19 cellular contexts compared by ENCODE assay signal in the genomic region with DNA sequence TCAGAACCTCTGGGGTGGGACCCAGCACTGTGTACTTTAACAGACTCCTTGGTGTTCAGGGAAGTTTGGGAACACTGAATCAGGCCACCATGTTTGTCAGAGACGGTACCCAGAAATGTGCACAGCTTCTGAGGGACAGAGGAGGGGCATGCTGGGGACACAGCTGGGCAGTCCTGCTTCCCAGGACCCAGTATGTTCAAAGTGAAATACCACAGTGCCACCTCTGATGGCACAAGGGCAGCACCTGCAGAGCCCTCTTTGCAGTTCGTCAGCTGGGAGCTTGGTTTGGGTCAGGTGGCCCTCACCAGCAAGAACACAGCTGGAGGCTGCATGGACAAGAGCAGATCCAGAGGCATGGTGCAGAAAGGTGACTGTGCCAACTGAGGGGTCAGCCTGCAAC. TPM values are rescaled to one million over a fixed set of nuclear protein-coding genes. Genes with fewer than 3 reads are reported as not detected.
A peak's percentile ranks its signal among the peaks of the same experiment; 100 is the strongest.
DNase-seq lines count a peak whose midpoint lies in the region; ATAC-seq, FAIRE-seq and TF ChIP-seq lines count a peak whose summit lies in the region.
"Had no signal": no experiment of that assay in that cellular context is flagged by ENCODE, and none has a peak within 500 bp of the region (broad histone marks: within the 10 kb centered on the region; RNA-seq: fewer than 3 reads in every experiment).

No MANE protein-coding gene starts in this region.

- H3K79me2 ChIP-seq in GM12878 (ENCODE audit: control insufficient read depth, insufficient read depth, low read length): no peaks in the 10 kb centered on the region

- no TSS peak for BruUV-seq in GM12878 (replicated peaks; lab: Mats Ljungman, UMichigan)

- no peak overlapping the region for H3K4me3 Mint-ChIP-seq in WTC11
- H3K4me3 Mint-ChIP-seq: CD14-positive monocyte had no signal

- TF ChIP-seq EP300 in GM12878 (IDR thresholded peaks at IDR 0.05; ENCODE audit: borderline replicate concordance in 1 of 2, control insufficient read depth in 1 of 2, low read depth in 2 of 2, low read length in 2 of 2): no peak

- H3K9me3 Mint-ChIP-seq in WTC11: peaks cover 8% of the 10 kb centered on the region; the same call in 1 of the 2 replicates

- H4K20me1 ChIP-seq in GM12878 (ENCODE audit: control insufficient read depth, insufficient read depth): no peaks in the 10 kb centered on the region

- no peaks in the 10 kb centered on the region for H3K27me3 Mint-ChIP-seq in WTC11 (ENCODE audit: low read depth)

- H3K36me3 ChIP-seq in GM12878 (ENCODE audit: control insufficient read depth in 2 of 2, insufficient read depth in 2 of 2, low read length in 1 of 2): peaks cover 0 to 4% of the 10 kb centered on the region in 2 experiments; a peak in 2 of 4 replicates
- peaks cover 11 to 21% (median 17%) of the 10 kb centered on the region in 4 donors for H3K36me3 ChIP-seq in liver (ENCODE audit: control insufficient read depth in 4 of 4, insufficient read depth in 3 of 4, low read depth in 1 of 4, low read length in 3 of 4)
- peaks cover 14 to 16% of the 10 kb centered on the region in 2 donors for H3K36me3 ChIP-seq in stomach smooth muscle (ENCODE audit: control insufficient read depth in 2 of 2, insufficient read depth in 2 of 2, low read length in 2 of 2)

- DNase-seq in activated effector memory CD4-positive, alpha-beta T cell treated with anti-CD3 and anti-CD28 coated beads, Interleukin-2, amount 50 U/mL, for 16 hours: peak; percentile 14
- no peak for DNase-seq in activated effector memory CD4-positive, alpha-beta T cell treated with Interleukin-2 at 50 U/mL for 16 hours
- DNase-seq in GM12878 (ENCODE audit: low read depth, low spot score) (no peak), WTC11 (ENCODE audit: low spot score) (no peak), D341Med (ENCODE audit: low spot score) (no peak)
- DNase-seq: DMS153, Kasumi-1, NCI-H1105 treated with DMSO at 0.1 percent for 48 hours, NCI-H2029 treated with DMSO at 0.1 percent for 48 hours, NCI-H2171 treated with DMSO at 0.1 percent for 48 hours, NCI-H774, SHP77 treated with DMSO at 0.1 percent for 48 hours had no signal

- no peaks in the 10 kb centered on the region for H3K9me3 ChIP-seq in GM12878 (replicated peaks; ENCODE audit: control insufficient read depth, insufficient read depth, low read length)
- no peaks in the 10 kb centered on the region for H3K9me3 ChIP-seq in liver (ENCODE audit: control insufficient read depth in 4 of 4, low read length in 3 of 4)
- no peaks in the 10 kb centered on the region for H3K9me3 ChIP-seq in stomach smooth muscle (ENCODE audit: control insufficient read depth in 2 of 2, low read length in 2 of 2)
- H3K9me3 ChIP-seq: Peyer's patch had no signal

- no peaks in the 10 kb centered on the region; the same call in 1 of the 2 replicates for H3K36me3 Mint-ChIP-seq in WTC11

- SMC1A ChIA-PET in GM12878 (lab: Charles Lee; ENCODE audit: uncharacterized antibody, unreplicated experiment): interaction anchor here (0.8 to 8.2 kb wide), 19 partner anchors 44 to 555 kb away, joined by 3 to 61 read pairs (median 6); partner anchors contain the start of genes IRGM, MYOZ3 and RBM22

- POLR2A ChIA-PET in GM12878 (lab: Charles Lee) (interaction anchor here (1.5 to 2.4 kb wide), 2 partner anchors 176 to 287 kb away, joined by 3 to 8 read pairs; partner anchors contain the start of gene IRGM), WTC11 (lab: Charles Lee) (interaction anchor here (1.7 kb wide), 1 partner anchor 98 kb away, joined by 9 read pairs; no protein-coding TSS in a partner anchor)

- peaks cover 14% of the 10 kb centered on the region for H3K4me1 ChIP-seq in GM12878 (ENCODE audit: control insufficient read depth, insufficient read depth, low read length)
- H3K4me1 ChIP-seq in liver (ENCODE audit: control insufficient read depth in 4 of 4, insufficient read depth in 4 of 4, low read length in 3 of 4): peaks cover 1 to 20% (median 10%) of the 10 kb centered on the region in 4 donors
- H3K4me1 ChIP-seq in stomach smooth muscle (ENCODE audit: control insufficient read depth, insufficient read depth, low read length): peaks cover 20% of the 10 kb centered on the region

- peaks cover 15% of the 10 kb centered on the region for H3K4me1 Mint-ChIP-seq in WTC11
- H3K4me1 Mint-ChIP-seq: CD14-positive monocyte had no signal

- H3K4me2 ChIP-seq in GM12878 (ENCODE audit: control insufficient read depth, insufficient read depth): no peak overlapping the region

- RAD21 ChIA-PET in GM12878 (lab: Charles Lee; ENCODE audit: unreplicated experiment): interaction anchor here (0.6 to 6.2 kb wide), 11 partner anchors 67 to 293 kb away, joined by 3 to 59 read pairs (median 4); partner anchors contain the start of genes IRGM, RBM22 and RPS14

- H2AFZ ChIP-seq in GM12878 (ENCODE audit: control insufficient read depth, low read depth, low read length): no peak overlapping the region

- H3K27ac ChIP-seq in GM12878 (ENCODE audit: control insufficient read depth, insufficient read depth): no peak overlapping the region
- peak overlapping the region; percentile 6 to 55 for H3K27ac ChIP-seq in liver (ENCODE audit: low read depth in 1 of 2, low read length in 2 of 2)
- peak overlapping the region; percentile 18 for H3K27ac ChIP-seq in stomach smooth muscle (ENCODE audit: low read length)
- H3K27ac ChIP-seq: Peyer's patch had no signal

- H3K27me3 ChIP-seq in GM12878 (replicated peaks in 1 of 2; ENCODE audit: control insufficient read depth in 2 of 2, insufficient read depth in 2 of 2, low read length in 1 of 2): no peaks in the 10 kb centered on the region
- no peaks in the 10 kb centered on the region for H3K27me3 ChIP-seq in liver (ENCODE audit: control insufficient read depth in 4 of 4, insufficient read depth in 4 of 4, low read length in 3 of 4)
- no peaks in the 10 kb centered on the region for H3K27me3 ChIP-seq in stomach smooth muscle (ENCODE audit: control insufficient read depth in 1 of 2, insufficient read depth in 2 of 2, low read length in 2 of 2)
- H3K27me3 ChIP-seq: Peyer's patch had no signal

- TF ChIP-seq POLR2A in GM12878 (IDR thresholded peaks at IDR 0.05; ENCODE audit: low read depth, low read length): peak; percentile 13; the same call in 1 of the 2 replicates

- H3K9ac ChIP-seq in GM12878 (ENCODE audit: control insufficient read depth, insufficient read depth, low read length): no peak overlapping the region
- H3K9ac ChIP-seq in liver (ENCODE audit: low read depth in 1 of 2, low read length in 2 of 2): no peak overlapping the region
- no peak overlapping the region for H3K9ac ChIP-seq in stomach smooth muscle (ENCODE audit: low read length in 2 of 2)

- no peak for ATAC-seq in GM12878
- no peak for ATAC-seq in WTC11
- no peak for ATAC-seq in HG03108 (IDR thresholded peaks at IDR 0.05; ENCODE audit: unreplicated experiment)

- 87% methylated on average over 2 of the region's 2 CpGs for WGBS in GM12878 (ENCODE audit: insufficient coverage, insufficient replicate concordance, low lambda C conversion rate, missing lambda C conversion rate)
- WGBS in liver: 65% methylated on average over 2 of the region's 2 CpGs

- H3K4me3 ChIP-seq in GM12878 (no peak overlapping the region), liver (ENCODE audit: low read depth in 1 of 3, low read length in 3 of 3) (no peak overlapping the region), stomach smooth muscle (ENCODE audit: low read length in 2 of 2) (no peak overlapping the region)
- H3K4me3 ChIP-seq: Peyer's patch had no signal

- in situ Hi-C loops in GM12878 (cut with MboI): no loop called here

- TF ChIP-seq CTCF in GM12878 (IDR thresholded peaks at IDR 0.05 in 2 of 3, conservative IDR thresholded peaks at IDR 0.05 in 1 of 3; ENCODE audit: control insufficient read depth in 2 of 3, extremely low read depth in 1 of 3, insufficient read depth in 1 of 3, low read depth in 3 of 3, low read length in 3 of 3): no peak
- no peak for TF ChIP-seq CTCF in liver (IDR thresholded peaks at IDR 0.05; ENCODE audit: low read depth, low read length, missing input control)
- TF ChIP-seq CTCF in WTC11 (IDR thresholded peaks at IDR 0.05): no peak

- FAIRE-seq in GM12878 (lab: Jason Lieb, UNC): no peak
- FAIRE-seq: A204.1, H54 had no signal

- CTCF ChIA-PET in GM12878 (lab: Yijun Ruan, JAX) (interaction anchor here (1.0 to 12.0 kb wide), 34 partner anchors 8 to 570 kb away, joined by 3 to 236 read pairs (median 7); partner anchors contain the start of genes IRGM, MYOZ3, RBM22 and RPS14), WTC11 (lab: Charles Lee) (interaction anchor here (0.8 to 6.0 kb wide), 13 partner anchors 10 to 288 kb away, joined by 3 to 100 read pairs (median 10); partner anchors contain the start of gene IRGM)

- TF ChIP-seq RAD21 in GM12878 (IDR thresholded peaks at IDR 0.05; ENCODE audit: insufficient read depth, low read depth, low read length): no peak
- TF ChIP-seq RAD21 in liver (IDR thresholded peaks at IDR 0.05): peak; percentile 13 to 34

- intact Hi-C loops in GM12878 (cut with micrococcal nuclease; ENCODE audit: unreplicated experiment): no loop called here

- H3K27ac Mint-ChIP-seq in WTC11: no peak overlapping the region

TF ChIP-seq in GM12878, 131 proteins besides CTCF, POLR2A, EP300 and RAD21 (continues in another document):
- no peak for TF ChIP-seq RCOR1 (conservative IDR thresholded peaks at IDR 0.05; ENCODE audit: low read depth, low read length)

RNA-seq across cellular contexts. Expression of gene NDST1, which starts 51.2 kb away (rescaled TPM):
- total RNA-seq in GM12878 (2013; cell fraction: nucleolus; rRNA removed): 78.0 and 78.6 TPM in 2 replicates
- total RNA-seq in GM12878 (2014; rRNA removed) (15.4 and 16.7 TPM in 2 replicates), GM12878 (2014; rRNA removed; fragmentation: Illumina TruSeq; extraction: Trizol) (8.4 and 10.1 TPM in 2 replicates), GM12878 (2021) (47.9 and 53.5 TPM in 2 replicates), liver (100 to 1,000 TPM in 1 of 2 donors, 10 to 100 TPM in 1; 39.5 to 103 TPM), WTC11 (2021) (58.1 to 69.9 TPM (median 61.5 TPM) in 3 replicates)
- polyA plus RNA-seq in GM12878 (2011; ENCODE audit: low read depth): 9.4 TPM
- polyA plus RNA-seq in GM12878 (2011; rRNA removed) (8.1 and 15.0 TPM in 2 replicates), GM12878 (2014; fragmentation: Illumina TruSeq; extraction: Trizol) (12.3 and 17.3 TPM in 2 replicates), GM12878 (2014; fragmentation: Nextera tagmentation; extraction: Ambion mirVana) (under 1 TPM; 0.20 to 0.31 TPM), GM12878 (2014; rRNA removed) (17.6 and 32.3 TPM in 2 replicates), GM12878 (2016; fragmentation: Nextera tagmentation; extraction: Ambion mirVana) (10 to 100 TPM in 1 of 2 experiments, 1 to 10 TPM in 1; 5.3 to 10.9 TPM), liver (10 to 100 TPM; 10.3 to 38.5 TPM)
- 17.8 and 19.2 TPM in 2 replicates for polyA plus RNA-seq in GM12878 (2011; cell fraction: cytosol; rRNA removed)
- polyA plus RNA-seq in GM12878 (2011; cell fraction: nucleus; rRNA removed): 38.6 and 41.7 TPM in 2 replicates
- 11.6 and 11.8 TPM in 2 replicates for polyA plus RNA-seq in GM12878 (2012)
- polyA minus RNA-seq in GM12878 (2011; rRNA and poly(A)+ RNA removed): 28.4 and 33.3 TPM in 2 replicates
- polyA minus RNA-seq in GM12878 (2011; cell fraction: cytosol; rRNA and poly(A)+ RNA removed): 11.8 and 12.6 TPM in 2 replicates
- 15.1 and 27.3 TPM in 2 replicates for polyA minus RNA-seq in GM12878 (2011; cell fraction: nucleus; rRNA and poly(A)+ RNA removed)
